8 cellular contexts compared by ENCODE assay signal in the genomic region with DNA sequence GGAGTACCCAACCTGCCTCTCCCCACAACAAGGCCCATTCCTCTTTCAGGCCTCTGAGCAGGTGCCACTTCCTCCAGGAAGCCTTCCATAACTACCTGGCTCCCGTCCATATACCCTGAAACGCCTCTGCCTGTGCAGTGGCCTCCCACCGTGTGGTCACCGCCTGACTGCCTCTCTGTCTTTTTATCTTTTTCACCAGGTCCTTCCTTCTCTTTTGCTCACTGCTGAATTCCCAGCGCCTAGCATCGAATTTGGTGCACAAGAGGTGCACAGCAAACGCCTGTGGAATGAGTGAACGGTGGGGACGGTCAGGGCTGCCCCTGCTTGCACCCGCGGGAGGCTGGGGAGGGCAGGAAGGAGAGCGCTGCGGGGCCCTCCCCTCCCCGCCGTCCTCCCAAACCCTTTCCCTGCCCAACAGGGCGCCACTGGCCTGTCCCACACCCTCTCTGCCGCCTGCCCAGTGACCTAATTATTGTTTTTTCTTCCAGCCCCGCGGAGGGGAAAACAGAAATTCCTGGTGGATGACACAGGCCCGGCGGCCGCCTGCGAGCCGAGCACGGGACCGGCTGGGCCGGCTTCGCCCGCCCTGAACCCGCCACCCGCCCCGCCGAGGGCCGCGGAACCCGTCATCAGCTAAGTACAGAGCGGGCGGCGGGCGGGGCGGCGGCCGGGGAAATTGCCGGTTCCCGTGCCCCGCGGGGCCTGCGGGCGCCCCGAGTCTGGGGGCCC.
DNase-seq lines count a peak whose midpoint lies in the region; ATAC-seq and TF ChIP-seq lines count a peak whose summit lies in the region.

No MANE protein-coding gene starts in this region.

- peak; percentile 89 to 95 (median 92) for ATAC-seq in psoas muscle

- no peaks in the 10 kb centered on the region for H3K36me3 ChIP-seq in psoas muscle (ENCODE audit: insufficient read depth in 1 of 2, low read depth in 1 of 2)

- H3K27me3 Mint-ChIP-seq in brain, result peaks cover 26% of the 10 kb centered on the region

- no peaks in the 10 kb centered on the region for H3K27me3 ChIP-seq in psoas muscle (ENCODE audit: insufficient read depth in 3 of 3, low read length in 2 of 3)

- H3K36me3 Mint-ChIP-seq in brain, result no peaks in the 10 kb centered on the region

- H3K4me3 ChIP-seq in psoas muscle, result peak overlapping the region; percentile 67

- peak overlapping the region in 4 of 5 experiments; percentile 13 to 88 (median 48) for H3K27ac Mint-ChIP-seq in brain

- H3K4me3 Mint-ChIP-seq in brain, result peak overlapping the region; percentile 57 to 78 (median 64)

- 9 to 14% (median 9%) methylated on average over 37 to 50 of the region's 50 CpGs for WGBS in psoas muscle, 3 donors

- H3K4me1 ChIP-seq in psoas muscle, result peaks cover 5% of the 10 kb centered on the region

- no peaks in the 10 kb centered on the region for H3K9me3 Mint-ChIP-seq in brain

- no peak for TF ChIP-seq CTCF in brain (conservative IDR thresholded peaks at IDR 0.05)
- no peak for TF ChIP-seq CTCF in psoas muscle (IDR thresholded peaks at IDR 0.05)

- DNase-seq in ELF-1 (ENCODE audit: low read depth, low spot score) (peak; percentile 90), NCI-H69 (lab: John Stamatoyannopoulos, UW) (peak; percentile 69), hypothalamus (lab: John Stamatoyannopoulos, UW) (peak in 31 of 51 donors; percentile 7 to 73 (median 35)), psoas muscle (peak; percentile 88 to 91), inferior parietal cortex (ENCODE audit: extremely low spot score) (no peak), NCI-H345 treated with DMSO at 0.1 percent for 48 hours (lab: John Stamatoyannopoulos, UW; ENCODE audit: unreplicated experiment) (no peak), superior temporal gyrus (ENCODE audit: extremely low spot score) (no peak)

- intact Hi-C loops in psoas muscle (cut with DNase I), result no loop called here

- no peaks in the 10 kb centered on the region for H3K9me3 ChIP-seq in psoas muscle

- H3K4me1 Mint-ChIP-seq in brain, result peaks cover 39% of the 10 kb centered on the region

- peak overlapping the region; percentile 71 for H3K27ac ChIP-seq in psoas muscle

Comparison
In these comparisons a context has a peak if more than half of its experiments do, and no peak if none do; other contexts are left out.
1. DNase-seq: peak in ELF-1 (single experiment), NCI-H69 (single experiment), hypothalamus (31 of 51) and psoas muscle (2 of 2); none in inferior parietal cortex (single experiment), NCI-H345 treated with DMSO at 0.1 percent for 48 hours (single experiment) and superior temporal gyrus (single experiment).